Comparison of ENCODE assay signal across 8 cellular contexts in genomic region chr14:77033622-77034521, GRCh38. TPM values are rescaled to one million over a fixed set of nuclear protein-coding genes. Genes with fewer than 3 reads are reported as not detected.
DNase-seq lines count a peak whose midpoint lies in the region; ATAC-seq, FAIRE-seq and TF ChIP-seq lines count a peak whose summit lies in the region.

No MANE protein-coding gene starts in this region.

- H3K4me2 ChIP-seq in BLaER1 treated with 17β-estradiol and CSF1 and Interleukin-3, amounts not matched to agents 10 nM and 100 nM, result peak overlapping the region; percentile 82 to 98 (median 94)

- FAIRE-seq in GM19239 (lab: Jason Lieb, UNC), result peak; percentile 94

- peaks cover 88 to 99% (median 95%) of the 10 kb centered on the region in 10 experiments for H3K4me1 ChIP-seq in BLaER1 treated with 17β-estradiol and CSF1 and Interleukin-3, amounts not matched to agents 10 nM and 100 nM
- peaks cover 68% of the 10 kb centered on the region for H3K4me1 ChIP-seq in effector memory CD4-positive, alpha-beta T cell (ENCODE audit: control insufficient read depth, insufficient read depth, low read length, poor library complexity, severe bottlenecking)
- peaks cover 63% of the 10 kb centered on the region for H3K4me1 ChIP-seq in mesodermal cell (ENCODE audit: control insufficient read depth, insufficient read depth, low read length, poor library complexity, severe bottlenecking)

- peak overlapping the region; percentile 84 to 98 (median 92) for H3K9ac ChIP-seq in BLaER1 treated with 17β-estradiol and CSF1 and Interleukin-3, amounts not matched to agents 10 nM and 100 nM

- H3K27ac Mint-ChIP-seq in activated CD8-positive, alpha-beta T cell treated with anti-CD3 and anti-CD28 coated beads for 36 hours, result peak overlapping the region; percentile 98

- peak overlapping the region; percentile 87 for H3K4me3 Mint-ChIP-seq in activated CD8-positive, alpha-beta T cell treated with anti-CD3 and anti-CD28 coated beads for 36 hours

- 2 to 5% methylated on average over 22 to 27 of the region's 36 CpGs for WGBS in mesodermal cell (ENCODE audit: insufficient coverage in 2 of 2), 2 experiments

- peaks cover 4% of the 10 kb centered on the region for H3K36me3 Mint-ChIP-seq in activated CD8-positive, alpha-beta T cell treated with anti-CD3 and anti-CD28 coated beads for 36 hours (ENCODE audit: low read depth)

- POLR2A ChIA-PET in activated CD8-positive, alpha-beta T cell treated with anti-CD3 and anti-CD28 coated beads for 36 hours (lab: Charles Lee), result interaction anchor here (1.1 to 3.8 kb wide), 10 partner anchors 8 to 92 kb away, joined by 3 to 19 read pairs (median 4); no protein-coding TSS in a partner anchor

- TF ChIP-seq CTCF in activated CD8-positive, alpha-beta T cell treated with anti-CD3 and anti-CD28 coated beads for 36 hours (IDR thresholded peaks at IDR 0.05), result no peak

- no peaks in the 10 kb centered on the region for H3K27me3 Mint-ChIP-seq in activated CD8-positive, alpha-beta T cell treated with anti-CD3 and anti-CD28 coated beads for 36 hours

- H3K4me1 Mint-ChIP-seq in activated CD8-positive, alpha-beta T cell treated with anti-CD3 and anti-CD28 coated beads for 36 hours (ENCODE audit: low read depth), result peaks cover 69% of the 10 kb centered on the region

- peak overlapping the region; percentile 88 to 100 (median 98) for H3K27ac ChIP-seq in BLaER1 treated with 17β-estradiol and CSF1 and Interleukin-3, amounts not matched to agents 10 nM and 100 nM
- peak overlapping the region; percentile 96 for H3K27ac ChIP-seq in effector memory CD4-positive, alpha-beta T cell (ENCODE audit: insufficient read depth, low read length, poor library complexity, severe bottlenecking)
- H3K27ac ChIP-seq in mesodermal cell (ENCODE audit: low read depth, low read length, severe bottlenecking), result peak overlapping the region; percentile 97

- H3K4me3 ChIP-seq in BLaER1 treated with 17β-estradiol and CSF1 and Interleukin-3, amounts not matched to agents 10 nM and 100 nM, result peak overlapping the region; percentile 54 to 73 (median 63)
- peak overlapping the region; percentile 49 for H3K4me3 ChIP-seq in effector memory CD4-positive, alpha-beta T cell (ENCODE audit: insufficient read depth, low read depth, low read length, poor library complexity, severe bottlenecking)
- peak overlapping the region; percentile 38 for H3K4me3 ChIP-seq in mesodermal cell (ENCODE audit: extremely low read depth, insufficient read depth, low read length, poor library complexity, severe bottlenecking)

- H3K9me3 Mint-ChIP-seq in activated CD8-positive, alpha-beta T cell treated with anti-CD3 and anti-CD28 coated beads for 36 hours, result no peaks in the 10 kb centered on the region

- no peaks in the 10 kb centered on the region for H4K20me1 ChIP-seq in BLaER1 treated with 17β-estradiol and CSF1 and Interleukin-3, amounts not matched to agents 10 nM and 100 nM

- intact Hi-C loops in activated CD8-positive, alpha-beta T cell treated with anti-CD3 and anti-CD28 coated beads for 36 hours (cut with micrococcal nuclease), result loop anchor here (2.0 kb wide), 1 partner anchor 73 kb away; no protein-coding TSS in a partner anchor

- CTCF ChIA-PET in activated CD8-positive, alpha-beta T cell treated with anti-CD3 and anti-CD28 coated beads for 36 hours (lab: Charles Lee), result interaction anchor here (0.6 to 1.0 kb wide), 2 partner anchors 11 to 37 kb away, joined by 3 to 5 read pairs; no protein-coding TSS in a partner anchor

- peak; percentile 61 for ATAC-seq in HG03378 (IDR thresholded peaks at IDR 0.05; ENCODE audit: unreplicated experiment)
- ATAC-seq in activated CD8-positive, alpha-beta T cell treated with anti-CD3 and anti-CD28 coated beads for 36 hours, result peak; percentile 72

- no peaks in the 10 kb centered on the region for H3K9me3 ChIP-seq in BLaER1 treated with 17β-estradiol and CSF1 and Interleukin-3, amounts not matched to agents 10 nM and 100 nM (replicated peaks in 1 of 11)
- H3K9me3 ChIP-seq in effector memory CD4-positive, alpha-beta T cell (ENCODE audit: control insufficient read depth, low read length), result no peaks in the 10 kb centered on the region
- H3K9me3 ChIP-seq in mesodermal cell (ENCODE audit: control insufficient read depth, low read length), result no peaks in the 10 kb centered on the region

- DNase-seq in GM19239 (ENCODE audit: insufficient read length, low spot score) (peak; percentile 68), NCI-H524 (lab: John Stamatoyannopoulos, UW) (peak; percentile 89 to 92)
- DNase-seq in activated CD8-positive, alpha-beta T cell treated with anti-CD3 and anti-CD28 coated beads for 36 hours, result peak; percentile 93
- DNase-seq in effector memory CD4-positive, alpha-beta T cell, result peak; percentile 77 to 86 (median 84)
- peak; percentile 84 to 85 for DNase-seq in stimulated activated CD8-positive, alpha-beta memory T cell treated with anti-CD3 and anti-CD28 coated beads, Interleukin-2, amount 100 ng/mL, for 48 hours (ENCODE audit: low read depth in 2 of 2)

- no peaks in the 10 kb centered on the region; a peak in 1 of 22 replicates for H3K27me3 ChIP-seq in BLaER1 treated with 17β-estradiol and CSF1 and Interleukin-3, amounts not matched to agents 10 nM and 100 nM
- H3K27me3 ChIP-seq in effector memory CD4-positive, alpha-beta T cell (replicated peaks; ENCODE audit: control insufficient read depth, insufficient read depth, low read length, poor library complexity, severe bottlenecking), result no peaks in the 10 kb centered on the region

- no peaks in the 10 kb centered on the region for H3K36me3 ChIP-seq in BLaER1 treated with 17β-estradiol and CSF1 and Interleukin-3, amounts not matched to agents 10 nM and 100 nM
- H3K36me3 ChIP-seq in effector memory CD4-positive, alpha-beta T cell (ENCODE audit: control insufficient read depth, insufficient read depth, low read length), result no peaks in the 10 kb centered on the region
- H3K36me3 ChIP-seq in mesodermal cell (ENCODE audit: control insufficient read depth, insufficient read depth, low read length), result no peaks in the 10 kb centered on the region

RNA-seq across cellular contexts. Expression of gene IRF2BPL, which starts 5.4 kb away (rescaled TPM):
- 10 to 100 TPM; 36.2 to 37.7 TPM for total RNA-seq in activated CD8-positive, alpha-beta T cell treated with anti-CD3 and anti-CD28 coated beads for 36 hours
- polyA plus RNA-seq in mesodermal cell (2013, experiment 1 of 2), result 60.3 TPM
- polyA plus RNA-seq in mesodermal cell (2013, experiment 2 of 2), result 43.8 TPM

Comparison
In these comparisons a context has a peak if more than half of its experiments do, and no peak if none do; other contexts are left out.
1. Peak in every context shown above with its lines: DNase-seq, ATAC-seq, H3K4me3 ChIP-seq and H3K27ac ChIP-seq.